In genomic region chr16:86566601-86566965, GRCh38 we compare ENCODE assay signal across 8 cellular contexts. TPM values are rescaled to one million over a fixed set of nuclear protein-coding genes. Genes with fewer than 3 reads are reported as not detected.
DNase-seq lines count a peak whose midpoint lies in the region; ATAC-seq and TF ChIP-seq lines count a peak whose summit lies in the region.

Gene FOXC2 (plus strand): TSS chr16:86566829. CDS start chr16:86567336, 507 bp downstream.

- in situ Hi-C loops in KBM-7 (cut with MboI; ENCODE audit: low pct_unique_long_range_greater_than_20kb, low sequenced_read_pairs): loop anchor here (25.0 kb wide), 1 partner anchor 496 kb away; no protein-coding TSS in a partner anchor

- peaks cover 0 to 7% of the 10 kb centered on the region in 2 donors for H3K36me3 ChIP-seq in ascending aorta
- H3K36me3 ChIP-seq in skeletal muscle satellite cell (ENCODE audit: insufficient read depth, low read length): peaks cover 32% of the 10 kb centered on the region

- H3K4me3 ChIP-seq in AG10803 (ENCODE audit: low read length): peak within 1 kb of the TSS; percentile 65
- peak within 1 kb of the TSS; percentile 76 to 79 for H3K4me3 ChIP-seq in ascending aorta
- H3K4me3 ChIP-seq in skeletal muscle satellite cell (ENCODE audit: low read length): peak within 1 kb of the TSS; percentile 90

- TF ChIP-seq CTCF in AG10803 (conservative IDR thresholded peaks at IDR 0.05; ENCODE audit: low read length) (no peak), ascending aorta (IDR thresholded peaks at IDR 0.05) (no peak)

- peak within 1 kb of the TSS; percentile 91 to 98 for H3K27ac ChIP-seq in ascending aorta

- DNase-seq in AG10803 (ENCODE audit: low read depth) (peak; percentile 94), NCI-H69 (lab: John Stamatoyannopoulos, UW) (peak; percentile 1), ascending aorta (ENCODE audit: low spot score in 2 of 2) (peak; percentile 71 to 97), left ventricle myocardium superior (peak; percentile 93), KBM-7 (no peak), cerebellar nuclear complex (lab: John Stamatoyannopoulos, UW) (no peak)

- ATAC-seq in left ventricle myocardium superior (peak; percentile 66), HG02884 (IDR thresholded peaks at IDR 0.05; ENCODE audit: unreplicated experiment) (no peak)

- H3K9me3 ChIP-seq in ascending aorta (no peaks in the 10 kb centered on the region), skeletal muscle satellite cell (replicated peaks; ENCODE audit: low read length) (no peaks in the 10 kb centered on the region)

- peak within 1 kb of the TSS; percentile 91 for H3K4me2 ChIP-seq in skeletal muscle satellite cell (ENCODE audit: low read length)

- H3K27me3 ChIP-seq in ascending aorta (no peaks in the 10 kb centered on the region), skeletal muscle satellite cell (ENCODE audit: control insufficient read depth, insufficient read depth, low read length) (no peaks in the 10 kb centered on the region)

- intact Hi-C loops in ascending aorta (cut with DNase I) (no loop called here), left ventricle myocardium superior (cut with micrococcal nuclease) (loop anchor here (5.0 kb wide), 1 partner anchor 496 kb away; no protein-coding TSS in a partner anchor)

- peak within 1 kb of the TSS; percentile 98 for H3K9ac ChIP-seq in skeletal muscle satellite cell (ENCODE audit: low read depth, low read length)

- H3K4me1 ChIP-seq in ascending aorta (peaks cover 0 to 2% of the 10 kb centered on the region in 2 donors), skeletal muscle satellite cell (ENCODE audit: control insufficient read depth, insufficient read depth, low read length) (peaks cover 33% of the 10 kb centered on the region)

RNA-seq across cellular contexts. Expression of gene FOXC2, which starts in this region (rescaled TPM):
- total RNA-seq in ascending aorta (57.2 TPM), left ventricle myocardium superior (1.9 TPM)
- total RNA-seq in skeletal muscle satellite cell (2012; rRNA removed): 3.0 and 3.5 TPM in 2 replicates

Comparison
In these comparisons a context has a peak if more than half of its experiments do, and no peak if none do; other contexts are left out.
1. RNA of gene FOXC2 (total RNA-seq): 57.2 TPM in ascending aorta (single experiment); 1.9 TPM in left ventricle myocardium superior (single experiment); every median in the first group is over 10 times any median in the second.
2. DNase-seq: peak in AG10803 (single experiment), NCI-H69 (single experiment), ascending aorta (2 of 2) and left ventricle myocardium superior (single experiment); none in KBM-7 (single experiment) and cerebellar nuclear complex (0 of 2).
3. Peak in every context shown above with its lines, with median percentiles within 50 percentile points of each other: H3K4me3 ChIP-seq.